Comparison of ENCODE assay signal across 31 cellular contexts in genomic region chr3:136606990-136607389, GRCh38.
"Had no signal": no experiment of that assay in that cellular context is flagged by ENCODE, and none has a peak within 500 bp of the region (broad histone marks: within the 10 kb centered on the region; RNA-seq: fewer than 3 reads in every experiment).

No MANE protein-coding gene starts in this region.

- H3K27me3 ChIP-seq: adrenal gland, breast epithelium, cardiac muscle cell, colonic mucosa, esophagus squamous epithelium had no signal

- H3K9me3 Mint-ChIP-seq: activated CD4-positive, alpha-beta memory T cell treated with anti-CD3 and anti-CD28 coated beads, Interleukin-2, amount 10 ng/mL, durations not matched to agents 7 days and 5 days; activated CD4-positive, alpha-beta T cell treated with anti-CD3 and anti-CD28 coated beads, Interleukin-2, amount 10 ng/mL, durations not matched to agents 7 days and 5 days; activated naive CD4-positive, alpha-beta T cell treated with anti-CD3 and anti-CD28 coated beads, Interleukin-2, amount 50 U/mL, for 24 hours; activated naive CD8-positive, alpha-beta T cell treated with anti-CD3 and anti-CD28 coated beads for 36 hours; activated naive CD8-positive, alpha-beta T cell treated with anti-CD3 and anti-CD28 coated beads, Interleukin-2, amount 50 U/mL, for 24 hours; activated T-cell treated with anti-CD3 and anti-CD28 coated beads, Interleukin-2, amount 50 U/mL, for 24 hours; activated T-cell treated with anti-CD3 and anti-CD28 coated beads, Interleukin-2, amount 50 U/mL, for 72 hours; brain; WTC11 had no signal

- H3K27ac Mint-ChIP-seq: activated CD4-positive, alpha-beta memory T cell treated with anti-CD3 and anti-CD28 coated beads, Interleukin-2, amount 10 ng/mL, durations not matched to agents 7 days and 5 days; activated CD4-positive, alpha-beta T cell treated with anti-CD3 and anti-CD28 coated beads, Interleukin-2, amount 10 ng/mL, durations not matched to agents 7 days and 5 days; activated naive CD8-positive, alpha-beta T cell treated with anti-CD3 and anti-CD28 coated beads for 36 hours; activated naive CD8-positive, alpha-beta T cell treated with anti-CD3 and anti-CD28 coated beads, Interleukin-2, amount 50 U/mL, for 24 hours; activated T-cell treated with anti-CD3 and anti-CD28 coated beads, Interleukin-2, amount 50 U/mL, for 24 hours; activated T-cell treated with anti-CD3 and anti-CD28 coated beads, Interleukin-2, amount 50 U/mL, for 72 hours; brain had no signal

- H3K4me1 Mint-ChIP-seq: brain had no signal

- DNase-seq: activated CD4-positive, alpha-beta memory T cell treated with anti-CD3 and anti-CD28 coated beads, Interleukin-2, amount 10 ng/mL, durations not matched to agents 7 days and 5 days; activated CD4-positive, alpha-beta T cell treated with anti-CD3 and anti-CD28 coated beads for 1 hour; activated CD4-positive, alpha-beta T cell treated with anti-CD3 and anti-CD28 coated beads for 4 hours; activated CD4-positive, alpha-beta T cell treated with anti-CD3 and anti-CD28 coated beads, Interleukin-2, amount 10 ng/mL, durations not matched to agents 7 days and 5 days; activated CD4-positive, alpha-beta T cell treated with anti-CD3 and anti-CD28 coated beads, Interleukin-2, amount 50 U/mL, for 4 hours; activated CD8-positive, alpha-beta memory T cell treated with anti-CD3 and anti-CD28 coated beads, Interleukin-2, amount 50 U/mL, for 48 hours; activated gamma-delta T cell; activated naive CD4-positive, alpha-beta T cell; activated naive CD8-positive, alpha-beta T cell treated with anti-CD3 and anti-CD28 coated beads for 36 hours; activated naive CD8-positive, alpha-beta T cell treated with anti-CD3 and anti-CD28 coated beads, Interleukin-2, amount 50 U/mL, for 24 hours; activated T-cell treated with anti-CD3 and anti-CD28 coated beads for 4 hours; activated T-cell treated with anti-CD3 and anti-CD28 coated beads, Interleukin-2, amount 50 U/mL, for 24 hours; activated T-cell treated with anti-CD3 and anti-CD28 coated beads, Interleukin-2, amount 50 U/mL, for 72 hours; adrenal gland; amygdala; aorta; central memory CD4-positive, alpha-beta T cell; cerebellar nuclear complex; colonic mucosa; effector CD8-positive, alpha-beta T cell; esophagus squamous epithelium; foreskin melanocyte; head of caudate nucleus; T-helper 2 cell had no signal

- H3K4me1 ChIP-seq: adrenal gland, breast epithelium, colonic mucosa, esophagus squamous epithelium had no signal

- H3K9me3 ChIP-seq: adrenal gland, breast epithelium, colonic mucosa, esophagus squamous epithelium had no signal

- H3K27ac ChIP-seq: adrenal gland, breast epithelium, cardiac muscle cell, colonic mucosa, epithelial cell of prostate, esophagus squamous epithelium, VCaP had no signal

- H3K4me3 ChIP-seq: adrenal gland, breast epithelium, cardiac muscle cell, colonic mucosa, esophagus squamous epithelium had no signal

- H3K4me3 Mint-ChIP-seq: activated CD4-positive, alpha-beta memory T cell treated with anti-CD3 and anti-CD28 coated beads, Interleukin-2, amount 10 ng/mL, durations not matched to agents 7 days and 5 days; activated CD4-positive, alpha-beta T cell treated with anti-CD3 and anti-CD28 coated beads, Interleukin-2, amount 10 ng/mL, durations not matched to agents 7 days and 5 days; activated naive CD4-positive, alpha-beta T cell treated with anti-CD3 and anti-CD28 coated beads, Interleukin-2, amount 50 U/mL, for 24 hours; activated naive CD8-positive, alpha-beta T cell treated with anti-CD3 and anti-CD28 coated beads for 36 hours; activated naive CD8-positive, alpha-beta T cell treated with anti-CD3 and anti-CD28 coated beads, Interleukin-2, amount 50 U/mL, for 24 hours; activated T-cell treated with anti-CD3 and anti-CD28 coated beads, Interleukin-2, amount 50 U/mL, for 24 hours; activated T-cell treated with anti-CD3 and anti-CD28 coated beads, Interleukin-2, amount 50 U/mL, for 72 hours; brain; WTC11 had no signal

- ATAC-seq: activated naive CD8-positive, alpha-beta T cell treated with anti-CD3 and anti-CD28 coated beads, Interleukin-2, amount 50 U/mL, for 24 hours; activated T-cell treated with anti-CD3 and anti-CD28 coated beads, Interleukin-2, amount 50 U/mL, for 72 hours; WTC11 had no signal

- H3K36me3 ChIP-seq: breast epithelium, colonic mucosa had no signal

- H3K27me3 Mint-ChIP-seq: activated CD4-positive, alpha-beta memory T cell treated with anti-CD3 and anti-CD28 coated beads, Interleukin-2, amount 10 ng/mL, durations not matched to agents 7 days and 5 days; activated CD4-positive, alpha-beta T cell treated with anti-CD3 and anti-CD28 coated beads, Interleukin-2, amount 10 ng/mL, durations not matched to agents 7 days and 5 days; activated naive CD4-positive, alpha-beta T cell treated with anti-CD3 and anti-CD28 coated beads, Interleukin-2, amount 50 U/mL, for 24 hours; activated naive CD8-positive, alpha-beta T cell treated with anti-CD3 and anti-CD28 coated beads for 36 hours; activated naive CD8-positive, alpha-beta T cell treated with anti-CD3 and anti-CD28 coated beads, Interleukin-2, amount 50 U/mL, for 24 hours; activated T-cell treated with anti-CD3 and anti-CD28 coated beads, Interleukin-2, amount 50 U/mL, for 24 hours; brain had no signal
